ENCODE assay signal across 1 cellular context in the genomic region with DNA sequence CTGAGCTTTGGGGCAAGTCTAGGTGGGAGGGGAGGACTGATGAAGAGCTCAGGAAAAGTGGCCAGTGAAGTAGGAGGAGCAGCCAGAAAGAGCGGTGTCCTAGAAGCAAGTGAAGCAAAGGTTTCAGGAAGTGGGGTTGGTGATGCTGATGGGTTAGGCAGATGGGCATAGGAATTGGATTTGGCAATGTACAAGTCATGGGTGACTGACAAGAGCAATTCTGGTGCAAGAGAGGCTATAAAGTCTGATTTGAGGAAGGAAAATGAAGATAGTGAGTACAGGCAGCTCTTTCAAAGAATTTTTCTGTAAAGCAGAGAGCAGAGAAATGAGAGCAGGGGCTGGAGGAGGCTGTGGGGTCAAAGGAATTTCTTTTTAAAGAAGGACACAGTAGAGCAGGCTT.
TF ChIP-seq lines count a peak whose summit lies in the region.

No MANE protein-coding gene starts in this region.

TF ChIP-seq in K562, 482 proteins besides CTCF, POLR2A, EP300 and RAD21:
- TF ChIP-seq COPS2 (conservative IDR thresholded peaks at IDR 0.05) = no peak
- TF ChIP-seq SPI1 (IDR thresholded peaks at IDR 0.05; ENCODE audit: borderline replicate concordance, low read depth, low read length) = peak; percentile 29; the same call in 1 of the 2 replicates
